25 cellular contexts compared by ENCODE assay signal in genomic region chr19:28998974-28999373, GRCh38.
"Had no signal": no experiment of that assay in that cellular context is flagged by ENCODE, and none has a peak within 500 bp of the region (broad histone marks: within the 10 kb centered on the region; RNA-seq: fewer than 3 reads in every experiment).

No MANE protein-coding gene starts in this region.

- ATAC-seq: left colon; left lung; mucosa of descending colon; naive thymus-derived CD4-positive, alpha-beta T cell; natural killer cell treated with Interleukin-12 subunit alpha and Interleukin-12 subunit beta and Interleukin-15 and Interleukin-18, amount 100 ng/mL, for 72 hours; stimulated activated memory B cell treated with anti-CD40 and anti-IgM and Interleukin-4, amounts not matched to agents 10 μg/mL and 1 μg/mL and 100 μg/mL, for 72 hours; stimulated activated naive CD8-positive, alpha-beta T cell treated with anti-CD3 and anti-CD28 coated beads, Interleukin-15, amount 100 ng/mL, for 72 hours had no signal

- H3K4me1 ChIP-seq: left lung, prostate gland, sigmoid colon, spleen, tibial nerve had no signal

- FAIRE-seq: keratinocyte, small intestine had no signal

- H3K9me3 ChIP-seq: ovary, prostate gland had no signal

- H3K27ac ChIP-seq: left lung, ovary, prostate gland, sigmoid colon, spleen, tibial nerve had no signal

- H3K4me3 ChIP-seq: left lung, lung, mucosa of descending colon, ovary, prostate gland, sigmoid colon, spleen, tibial nerve had no signal

- DNase-seq: head of caudate nucleus; hippocampal formation; left colon; left lung; mesendoderm; midbrain; mucosa of descending colon; naive thymus-derived CD4-positive, alpha-beta T cell; nucleus accumbens; ovary; posterior cingulate gyrus; sigmoid colon; spleen; stimulated activated CD4-positive, alpha-beta T cell treated with anti-CD3 and anti-CD28 coated beads, Interleukin-4, amount 100 ng/mL, for 4 hours; stimulated activated CD8-positive, alpha-beta memory T cell treated with anti-CD3 and anti-CD28 coated beads, Interleukin-4, amount 100 ng/mL, for 48 hours; stimulated activated naive CD4-positive, alpha-beta T cell treated with Interleukin-2 at 50 U/mL for 16 hours; stimulated activated naive CD8-positive, alpha-beta T cell treated with anti-CD3 and anti-CD28 coated beads, Interleukin-15, amount 100 ng/mL, for 72 hours; substantia nigra had no signal

- H3K36me3 ChIP-seq: left lung, ovary, prostate gland, sigmoid colon, spleen, tibial nerve had no signal
